8 cellular contexts compared by ENCODE assay signal in genomic region chr11:119144825-119145476, GRCh38. TPM values are rescaled to one million over a fixed set of nuclear protein-coding genes. Genes with fewer than 3 reads are reported as not detected.
DNase-seq lines count a peak whose midpoint lies in the region; ATAC-seq and TF ChIP-seq lines count a peak whose summit lies in the region.

No MANE protein-coding gene starts in this region.

- peaks cover 5% of the 10 kb centered on the region for H3K4me1 Mint-ChIP-seq in activated naive CD4-positive, alpha-beta T cell treated with anti-CD3 and anti-CD28 coated beads for 36 hours (ENCODE audit: low read depth)
- H3K4me1 Mint-ChIP-seq in naive thymus-derived CD8-positive, alpha-beta T cell, result peaks cover 10 to 25% (median 17%) of the 10 kb centered on the region in 4 donors

- no peaks in the 10 kb centered on the region for H3K4me1 ChIP-seq in prostate gland (replicated peaks)

- no peak for TF ChIP-seq POLR2A in prostate gland (IDR thresholded peaks at IDR 0.05)

- WGBS in prostate gland, result 18% methylated on average over 7 of the region's 7 CpGs

- H3K4me3 Mint-ChIP-seq in activated naive CD4-positive, alpha-beta T cell treated with anti-CD3 and anti-CD28 coated beads for 36 hours, result no peak overlapping the region
- H3K4me3 Mint-ChIP-seq in naive thymus-derived CD8-positive, alpha-beta T cell, result no peak overlapping the region

- no peaks in the 10 kb centered on the region for H3K36me3 ChIP-seq in H7 (replicated peaks; ENCODE audit: control insufficient read depth, insufficient read depth, low read length)
- H3K36me3 ChIP-seq in prostate gland, result no peaks in the 10 kb centered on the region

- H3K27ac ChIP-seq in prostate gland, result no peak overlapping the region

- H3K4me3 ChIP-seq in H7 (ENCODE audit: insufficient read depth, low read depth, low read length) (no peak overlapping the region), prostate gland (no peak overlapping the region)

- peak; percentile 87 for ATAC-seq in Right ventricle myocardium superior (ENCODE audit: poor library complexity)
- no peak for ATAC-seq in naive thymus-derived CD8-positive, alpha-beta T cell
- no peak for ATAC-seq in GM18520 (IDR thresholded peaks at IDR 0.05; ENCODE audit: unreplicated experiment)

- no peaks in the 10 kb centered on the region for H3K9me3 ChIP-seq in prostate gland

- POLR2A ChIA-PET in naive thymus-derived CD8-positive, alpha-beta T cell (lab: Charles Lee), result no interaction called here

- no peaks in the 10 kb centered on the region for H3K36me3 Mint-ChIP-seq in activated naive CD4-positive, alpha-beta T cell treated with anti-CD3 and anti-CD28 coated beads for 36 hours (ENCODE audit: low read depth)
- peaks cover 0 to 2% (median 0%) of the 10 kb centered on the region in 3 donors for H3K36me3 Mint-ChIP-seq in naive thymus-derived CD8-positive, alpha-beta T cell

- no peak overlapping the region for H3K27ac Mint-ChIP-seq in activated naive CD4-positive, alpha-beta T cell treated with anti-CD3 and anti-CD28 coated beads for 36 hours
- peak overlapping the region in 1 of 10 donors; percentile 29 for H3K27ac Mint-ChIP-seq in naive thymus-derived CD8-positive, alpha-beta T cell

- H3K27me3 ChIP-seq in H7 (ENCODE audit: control insufficient read depth, insufficient read depth, low read length), result peaks cover 25% of the 10 kb centered on the region
- no peaks in the 10 kb centered on the region for H3K27me3 ChIP-seq in prostate gland (replicated peaks; ENCODE audit: insufficient read depth)

- H3K9me3 Mint-ChIP-seq in activated naive CD4-positive, alpha-beta T cell treated with anti-CD3 and anti-CD28 coated beads for 36 hours, result no peaks in the 10 kb centered on the region
- H3K9me3 Mint-ChIP-seq in naive thymus-derived CD8-positive, alpha-beta T cell, result no peaks in the 10 kb centered on the region

- H3K27me3 Mint-ChIP-seq in activated naive CD4-positive, alpha-beta T cell treated with anti-CD3 and anti-CD28 coated beads for 36 hours (ENCODE audit: low read depth), result peaks cover 38% of the 10 kb centered on the region
- peaks cover 14 to 41% (median 29%) of the 10 kb centered on the region in 5 donors for H3K27me3 Mint-ChIP-seq in naive thymus-derived CD8-positive, alpha-beta T cell

- peak; percentile 42 to 59 (median 51) for TF ChIP-seq CTCF in prostate gland (IDR thresholded peaks at IDR 0.05)

- CTCF ChIA-PET in activated naive CD4-positive, alpha-beta T cell treated with anti-CD3 and anti-CD28 coated beads for 36 hours (lab: Charles Lee), result interaction anchor here (0.9 to 1.9 kb wide), 4 partner anchors 9 to 140 kb away, joined by 3 to 8 read pairs (median 4); no protein-coding TSS in a partner anchor

- intact Hi-C loops in activated naive CD4-positive, alpha-beta T cell treated with anti-CD3 and anti-CD28 coated beads for 36 hours (cut with micrococcal nuclease), result loop anchor here (1.0 to 5.0 kb wide), 2 partner anchors 52 to 178 kb away; no protein-coding TSS in a partner anchor
- intact Hi-C loops in Right ventricle myocardium superior (cut with DNase I), result loop anchor here (5.0 to 10.0 kb wide), 2 partner anchors 52 to 180 kb away; no protein-coding TSS in a partner anchor
- intact Hi-C loops in prostate gland (cut with DNase I), result no loop called here

- DNase-seq in DMS153 treated with DMSO at 0.1 percent for 48 hours (lab: John Stamatoyannopoulos, UW; ENCODE audit: unreplicated experiment) (peak; percentile 35), H7 (peak; percentile 93), NCI-H510A treated with DMSO at 0.1 percent for 48 hours (lab: John Stamatoyannopoulos, UW) (peak; percentile 57), Right ventricle myocardium superior (peak; percentile 66), prostate gland (ENCODE audit: low spot score) (peak; percentile 26)
- DNase-seq in activated naive CD4-positive, alpha-beta T cell treated with anti-CD3 and anti-CD28 coated beads for 36 hours, result peak; percentile 43
- no peak for DNase-seq in naive thymus-derived CD8-positive, alpha-beta T cell

RNA-seq across cellular contexts. Expression of gene ABCG4, which starts 3.9 kb away (rescaled TPM):
- 0.31 and 0.37 TPM in 2 replicates for total RNA-seq in H7 (2014; rRNA removed; shearing (Covaris generic))
- total RNA-seq in activated naive CD4-positive, alpha-beta T cell treated with anti-CD3 and anti-CD28 coated beads for 36 hours, result under 1 TPM; 0.12 to 0.31 TPM
- total RNA-seq in Right ventricle myocardium superior (1.5 TPM), prostate gland (under 1 TPM in 1 of 2 donors, not detected in 1; 0.85 TPM)
- total RNA-seq in naive thymus-derived CD8-positive, alpha-beta T cell, result not detected
- not detected for polyA plus RNA-seq in naive thymus-derived CD8-positive, alpha-beta T cell

RNA-seq across cellular contexts. Expression of gene HINFP, which starts 23.6 kb away (rescaled TPM):
- total RNA-seq in H7 (2014; rRNA removed; shearing (Covaris generic)), result 21.2 and 33.2 TPM in 2 replicates
- 10 to 100 TPM; 24.5 to 25.2 TPM for total RNA-seq in activated naive CD4-positive, alpha-beta T cell treated with anti-CD3 and anti-CD28 coated beads for 36 hours
- total RNA-seq in Right ventricle myocardium superior (13.3 TPM), prostate gland (10 to 100 TPM; 22.1 to 41.7 TPM)
- 10 to 100 TPM; 66.0 to 68.6 TPM for total RNA-seq in naive thymus-derived CD8-positive, alpha-beta T cell
- 10 to 100 TPM in 1 of 3 donors, 1 to 10 TPM in 2; 7.3 to 24.9 (median 7.5) TPM for polyA plus RNA-seq in naive thymus-derived CD8-positive, alpha-beta T cell

RNA-seq across cellular contexts. Expression of gene NLRX1, which starts 23.6 kb away (rescaled TPM):
- 34.0 and 44.0 TPM in 2 replicates for total RNA-seq in H7 (2014; rRNA removed; shearing (Covaris generic))
- total RNA-seq in activated naive CD4-positive, alpha-beta T cell treated with anti-CD3 and anti-CD28 coated beads for 36 hours, result 10 to 100 TPM; 20.8 to 22.2 TPM
- total RNA-seq in Right ventricle myocardium superior, result 34.0 TPM
- 10 to 100 TPM; 18.8 to 26.1 TPM for total RNA-seq in prostate gland
- total RNA-seq in naive thymus-derived CD8-positive, alpha-beta T cell, result 10 to 100 TPM; 10.3 to 10.5 TPM
- polyA plus RNA-seq in naive thymus-derived CD8-positive, alpha-beta T cell, result 10 to 100 TPM in 1 of 3 donors, 1 to 10 TPM in 2; 4.0 to 10.9 (median 7.1) TPM

RNA-seq across cellular contexts. Expression of gene C2CD2L, which starts 37.8 kb away (rescaled TPM):
- total RNA-seq in H7 (2014; rRNA removed; shearing (Covaris generic)), result 4.8 and 7.0 TPM in 2 replicates
- total RNA-seq in activated naive CD4-positive, alpha-beta T cell treated with anti-CD3 and anti-CD28 coated beads for 36 hours, result 10 to 100 TPM; 20.1 to 20.8 TPM
- total RNA-seq in Right ventricle myocardium superior (9.6 TPM), prostate gland (1 to 10 TPM; 5.1 to 9.0 TPM)
- total RNA-seq in naive thymus-derived CD8-positive, alpha-beta T cell, result 10 to 100 TPM; 27.0 to 27.8 TPM
- polyA plus RNA-seq in naive thymus-derived CD8-positive, alpha-beta T cell, result 1 to 10 TPM; 3.4 to 10.0 (median 4.0) TPM

RNA-seq across cellular contexts. Expression of gene NHERF4, which starts 40.3 kb away (rescaled TPM):
- not detected in 2 replicates for total RNA-seq in H7 (2014; rRNA removed; shearing (Covaris generic))
- not detected for total RNA-seq in activated naive CD4-positive, alpha-beta T cell treated with anti-CD3 and anti-CD28 coated beads for 36 hours
- total RNA-seq in Right ventricle myocardium superior (not detected), prostate gland (not detected)
- total RNA-seq in naive thymus-derived CD8-positive, alpha-beta T cell, result under 1 TPM; 0.42 to 0.55 TPM
- not detected for polyA plus RNA-seq in naive thymus-derived CD8-positive, alpha-beta T cell

Comparison
In these comparisons a context has a peak if more than half of its experiments do, and no peak if none do; other contexts are left out.
1. DNase-seq: peak in DMS153 treated with DMSO at 0.1 percent for 48 hours (single experiment), H7 (single experiment), NCI-H510A treated with DMSO at 0.1 percent for 48 hours (single experiment), activated naive CD4-positive, alpha-beta T cell treated with anti-CD3 and anti-CD28 coated beads for 36 hours (single experiment), Right ventricle myocardium superior (single experiment) and prostate gland (single experiment); none in naive thymus-derived CD8-positive, alpha-beta T cell (0 of 10).